In genomic region chr7:50739744-50740455, GRCh38 we compare ENCODE assay signal across 8 cellular contexts. TPM values are rescaled to one million over a fixed set of nuclear protein-coding genes. Genes with fewer than 3 reads are reported as not detected.
DNase-seq lines count a peak whose midpoint lies in the region; ATAC-seq and TF ChIP-seq lines count a peak whose summit lies in the region.

No MANE protein-coding gene starts in this region.

- H3K27me3 Mint-ChIP-seq in activated T-cell treated with anti-CD3 and anti-CD28 coated beads, Interleukin-2, amount 50 U/mL, for 4 hours (ENCODE audit: low read depth), result no peaks in the 10 kb centered on the region

- no peak for TF ChIP-seq RAD21 in liver (IDR thresholded peaks at IDR 0.05)

- TF ChIP-seq EP300 in stomach (IDR thresholded peaks at IDR 0.05), result no peak

- no peaks in the 10 kb centered on the region for H3K9me3 Mint-ChIP-seq in activated T-cell treated with anti-CD3 and anti-CD28 coated beads, Interleukin-2, amount 50 U/mL, for 4 hours

- 74% methylated on average over 7 of the region's 7 CpGs for WGBS in liver
- 59 to 76% (median 67%) methylated on average over 7 of the region's 7 CpGs for WGBS in stomach, 5 donors

- H3K4me1 ChIP-seq in liver (ENCODE audit: control insufficient read depth in 4 of 4, insufficient read depth in 4 of 4, low read length in 3 of 4), result peaks cover 14 to 28% (median 21%) of the 10 kb centered on the region in 4 donors
- H3K4me1 ChIP-seq in stomach, result peaks cover 18 to 36% (median 20%) of the 10 kb centered on the region in 4 donors
- no peaks in the 10 kb centered on the region for H3K4me1 ChIP-seq in foreskin keratinocyte

- intact Hi-C loops in stomach (cut with DNase I; ENCODE audit: low total_unique reads), result no loop called here

- peak overlapping the region; percentile 40 for H3K4me3 Mint-ChIP-seq in activated T-cell treated with anti-CD3 and anti-CD28 coated beads, Interleukin-2, amount 50 U/mL, for 4 hours

- no peaks in the 10 kb centered on the region for H3K36me3 Mint-ChIP-seq in activated T-cell treated with anti-CD3 and anti-CD28 coated beads, Interleukin-2, amount 50 U/mL, for 4 hours (ENCODE audit: insufficient read depth)

- H3K27me3 ChIP-seq in liver (ENCODE audit: control insufficient read depth in 4 of 4, insufficient read depth in 4 of 4, low read length in 3 of 4), result no peaks in the 10 kb centered on the region
- no peaks in the 10 kb centered on the region for H3K27me3 ChIP-seq in stomach
- no peaks in the 10 kb centered on the region for H3K27me3 ChIP-seq in foreskin keratinocyte

- no peaks in the 10 kb centered on the region for H3K36me3 ChIP-seq in liver (ENCODE audit: control insufficient read depth in 4 of 4, insufficient read depth in 3 of 4, low read depth in 1 of 4, low read length in 3 of 4)
- H3K36me3 ChIP-seq in stomach, result peaks cover 0 to 7% (median 3%) of the 10 kb centered on the region in 4 donors

- DNase-seq in DMS53 (lab: John Stamatoyannopoulos, UW), result peak; percentile 93
- DNase-seq in KG1 (lab: John Stamatoyannopoulos, UW), result peak; percentile 61
- peak; percentile 42 for DNase-seq in activated T-cell treated with anti-CD3 and anti-CD28 coated beads, Interleukin-2, amount 50 U/mL, for 4 hours
- no peak for DNase-seq in stomach
- DNase-seq in foreskin keratinocyte, result no peak
- DNase-seq in HT-29 (ENCODE audit: low spot score), result no peak

- no peaks in the 10 kb centered on the region for H3K9me3 ChIP-seq in liver (ENCODE audit: control insufficient read depth in 4 of 4, low read length in 3 of 4)
- H3K9me3 ChIP-seq in stomach, result no peaks in the 10 kb centered on the region

- peak overlapping the region; percentile 52 to 68 for H3K27ac ChIP-seq in liver (ENCODE audit: low read depth in 1 of 2, low read length in 2 of 2)
- peak overlapping the region in 3 of 5 donors; percentile 6 to 35 (median 14) for H3K27ac ChIP-seq in stomach
- no peak overlapping the region for H3K27ac ChIP-seq in foreskin keratinocyte

- H3K9ac ChIP-seq in liver (ENCODE audit: low read depth in 1 of 2, low read length in 2 of 2), result no peak overlapping the region

- peaks cover 26% of the 10 kb centered on the region for H3K4me1 Mint-ChIP-seq in activated T-cell treated with anti-CD3 and anti-CD28 coated beads, Interleukin-2, amount 50 U/mL, for 4 hours (ENCODE audit: low read depth)

- H3K4me3 ChIP-seq in liver (ENCODE audit: low read depth in 1 of 3, low read length in 3 of 3), result no peak overlapping the region
- no peak overlapping the region for H3K4me3 ChIP-seq in stomach

- no peak for TF ChIP-seq POLR2A in stomach (IDR thresholded peaks at IDR 0.05)

- peak; percentile 97 to 99 for ATAC-seq in activated T-cell treated with anti-CD3 and anti-CD28 coated beads, Interleukin-2, amount 50 U/mL, for 4 hours
- no peak for ATAC-seq in foreskin keratinocyte
- no peak for ATAC-seq in GM18517 (IDR thresholded peaks at IDR 0.05; ENCODE audit: unreplicated experiment)

- no peak for TF ChIP-seq CTCF in liver (IDR thresholded peaks at IDR 0.05; ENCODE audit: low read depth, low read length, missing input control)
- no peak for TF ChIP-seq CTCF in stomach (IDR thresholded peaks at IDR 0.05)
- TF ChIP-seq CTCF in foreskin keratinocyte (conservative IDR thresholded peaks at IDR 0.05), result no peak

TF ChIP-seq in liver, 16 proteins besides CTCF, POLR2A, EP300 and RAD21:
- no peak for TF ChIP-seq GABPA (IDR thresholded peaks at IDR 0.05 in 1 of 2, conservative IDR thresholded peaks at IDR 0.05 in 1 of 2)
- no peak for TF ChIP-seq TAF1 (conservative IDR thresholded peaks at IDR 0.05)
- TF ChIP-seq REST (IDR thresholded peaks at IDR 0.05), result no peak
- TF ChIP-seq SP1 (IDR thresholded peaks at IDR 0.05), result no peak
- no peak for TF ChIP-seq RXRA (IDR thresholded peaks at IDR 0.05)
- no peak for TF ChIP-seq FOXA2 (IDR thresholded peaks at IDR 0.05)
- no peak for TF ChIP-seq HNF4A (conservative IDR thresholded peaks at IDR 0.05)
- no peak for TF ChIP-seq MAX (IDR thresholded peaks at IDR 0.05)
- TF ChIP-seq NR2F2 (IDR thresholded peaks at IDR 0.05), result no peak
- no peak for TF ChIP-seq FOXA1 (IDR thresholded peaks at IDR 0.05)
- no peak for TF ChIP-seq JUND (IDR thresholded peaks at IDR 0.05)

RNA-seq across cellular contexts. Expression of gene GRB10, which starts 42.8 kb away (rescaled TPM):
- 1 to 10 TPM; 1.3 to 3.7 (median 3.3) TPM for total RNA-seq in activated T-cell treated with anti-CD3 and anti-CD28 coated beads, Interleukin-2, amount 50 U/mL, for 4 hours
- total RNA-seq in liver (10 to 100 TPM; 19.6 to 53.1 TPM), stomach (10 to 100 TPM; 45.1 to 84.9 (median 68.8) TPM), foreskin keratinocyte (13.4 and 22.6 TPM in 2 replicates)
- polyA plus RNA-seq in liver (10 to 100 TPM; 10.7 to 15.4 TPM), stomach (10 to 100 TPM; 10.2 to 15.1 (median 12.4) TPM), foreskin keratinocyte (6.5 and 10.7 TPM in 2 replicates)
- total RNA-seq in HT-29 (2014; rRNA removed; shearing (Covaris generic)), result 6.6 and 9.0 TPM in 2 replicates

Comparison
In these comparisons a context has a peak if more than half of its experiments do, and no peak if none do; other contexts are left out.
1. DNase-seq: peak in DMS53 (single experiment), KG1 (single experiment) and activated T-cell treated with anti-CD3 and anti-CD28 coated beads, Interleukin-2, amount 50 U/mL, for 4 hours (single experiment); none in stomach (single experiment), foreskin keratinocyte (0 of 2) and HT-29 (single experiment).
2. ATAC-seq: peak in activated T-cell treated with anti-CD3 and anti-CD28 coated beads, Interleukin-2, amount 50 U/mL, for 4 hours (2 of 2); none in foreskin keratinocyte (single experiment) and GM18517 (single experiment).